ENCODE assay signal across 9 cellular contexts in genomic region chrX:13029341-13029740, GRCh38. TPM values are rescaled to one million over a fixed set of nuclear protein-coding genes. Genes with fewer than 3 reads are reported as not detected.
DNase-seq lines count a peak whose midpoint lies in the region; ATAC-seq and TF ChIP-seq lines count a peak whose summit lies in the region.
"Had no signal": no experiment of that assay in that cellular context is flagged by ENCODE, and none has a peak within 500 bp of the region (broad histone marks: within the 10 kb centered on the region; RNA-seq: fewer than 3 reads in every experiment).

No MANE protein-coding gene starts in this region.

- no peaks in the 10 kb centered on the region for H3K79me2 ChIP-seq in OCI-LY3 (ENCODE audit: low read length)

- peaks cover 0 to 38% (median 0%) of the 10 kb centered on the region in 3 donors for H3K27me3 Mint-ChIP-seq in CD14-positive monocyte (ENCODE audit: low read depth in 3 of 3)
- no peaks in the 10 kb centered on the region for H3K27me3 Mint-ChIP-seq in naive thymus-derived CD8-positive, alpha-beta T cell

- H4K20me1 ChIP-seq in OCI-LY3 (ENCODE audit: insufficient read depth, low read length): no peaks in the 10 kb centered on the region

- TF ChIP-seq CTCF in CD14-positive monocyte (IDR thresholded peaks at IDR 0.05) (no peak), OCI-LY3 (IDR thresholded peaks at IDR 0.05; ENCODE audit: low read depth, low read length) (no peak), ascending aorta (IDR thresholded peaks at IDR 0.05) (no peak)

- H3K9me3 ChIP-seq in OCI-LY3 (ENCODE audit: insufficient read depth, low read length) (no peaks in the 10 kb centered on the region), ascending aorta (no peaks in the 10 kb centered on the region)
- no peaks in the 10 kb centered on the region for H3K9me3 ChIP-seq in effector memory CD4-positive, alpha-beta T cell (ENCODE audit: control insufficient read depth, low read length)

- peaks cover 64% of the 10 kb centered on the region for H3K4me1 ChIP-seq in OCI-LY3 (ENCODE audit: low read length)
- peaks cover 31% of the 10 kb centered on the region for H3K4me1 ChIP-seq in effector memory CD4-positive, alpha-beta T cell (ENCODE audit: control insufficient read depth, insufficient read depth, low read length, poor library complexity, severe bottlenecking)
- peaks cover 0 to 5% of the 10 kb centered on the region in 2 donors for H3K4me1 ChIP-seq in ascending aorta

- H3K9me3 Mint-ChIP-seq in CD14-positive monocyte: peaks cover 0 to 4% (median 0%) of the 10 kb centered on the region in 7 donors
- peaks cover 0 to 10% (median 0%) of the 10 kb centered on the region in 9 donors for H3K9me3 Mint-ChIP-seq in naive thymus-derived CD8-positive, alpha-beta T cell

- POLR2A ChIA-PET in naive thymus-derived CD8-positive, alpha-beta T cell (lab: Charles Lee): interaction anchor here (1.7 to 9.2 kb wide), 7 partner anchors 16 to 76 kb away, joined by 6 to 183 read pairs (median 59); partner anchors contain the start of gene TMSB4X

- no peak overlapping the region for H3K4me3 ChIP-seq in OCI-LY3 (ENCODE audit: low read length)
- H3K4me3 ChIP-seq in effector memory CD4-positive, alpha-beta T cell (ENCODE audit: insufficient read depth, low read depth, low read length, poor library complexity, severe bottlenecking): no peak overlapping the region
- no peak overlapping the region for H3K4me3 ChIP-seq in ascending aorta

- no peaks in the 10 kb centered on the region for H3K27me3 ChIP-seq in OCI-LY3 (ENCODE audit: low read depth, low read length)
- no peaks in the 10 kb centered on the region for H3K27me3 ChIP-seq in effector memory CD4-positive, alpha-beta T cell (replicated peaks; ENCODE audit: control insufficient read depth, insufficient read depth, low read length, poor library complexity, severe bottlenecking)
- no peaks in the 10 kb centered on the region for H3K27me3 ChIP-seq in ascending aorta

- intact Hi-C loops in CD14-positive monocyte (cut with micrococcal nuclease) (no loop called here), ascending aorta (cut with DNase I) (no loop called here)

- peak overlapping the region in 1 of 2 donors; percentile 53 for H3K4me3 Mint-ChIP-seq in CD14-positive monocyte
- peak overlapping the region in 9 of 10 donors; percentile 39 to 80 (median 67) for H3K4me3 Mint-ChIP-seq in naive thymus-derived CD8-positive, alpha-beta T cell

- H3K4me1 Mint-ChIP-seq in CD14-positive monocyte: peaks cover 35% of the 10 kb centered on the region
- H3K4me1 Mint-ChIP-seq in naive thymus-derived CD8-positive, alpha-beta T cell: peaks cover 27 to 79% (median 65%) of the 10 kb centered on the region in 4 donors

- H3K36me3 ChIP-seq in OCI-LY3 (replicated peaks; ENCODE audit: low read depth, low read length): no peaks in the 10 kb centered on the region
- no peaks in the 10 kb centered on the region for H3K36me3 ChIP-seq in effector memory CD4-positive, alpha-beta T cell (ENCODE audit: control insufficient read depth, insufficient read depth, low read length)
- no peaks in the 10 kb centered on the region for H3K36me3 ChIP-seq in ascending aorta

- H2AFZ ChIP-seq in OCI-LY3 (ENCODE audit: low read depth, low read length): no peak overlapping the region

- ATAC-seq in naive thymus-derived CD8-positive, alpha-beta T cell: peak; percentile 30 to 43
- ATAC-seq in GM21367 (IDR thresholded peaks at IDR 0.05; ENCODE audit: unreplicated experiment): no peak

- DNase-seq in CD14-positive monocyte (ENCODE audit: low spot score) (no peak), ascending aorta (ENCODE audit: low spot score in 2 of 2) (no peak)
- no peak for DNase-seq in effector memory CD4-positive, alpha-beta T cell
- DNase-seq in naive thymus-derived CD8-positive, alpha-beta T cell: peak in 2 of 10 donors; percentile 6 to 23
- DNase-seq in activated CD4-positive, CD25-positive, alpha-beta regulatory T cell (lab: John Stamatoyannopoulos, UW): no peak
- DNase-seq in activated CD4-positive, CD25-positive, alpha-beta regulatory T cell treated with anti-CD3 and anti-CD28 coated beads, Interleukin-2, amount 50 U/mL, for 72 hours: no peak

- H3K27ac ChIP-seq in OCI-LY3 (ENCODE audit: low read length): no peak overlapping the region
- peak overlapping the region; percentile 55 for H3K27ac ChIP-seq in effector memory CD4-positive, alpha-beta T cell (ENCODE audit: insufficient read depth, low read length, poor library complexity, severe bottlenecking)
- no peak overlapping the region for H3K27ac ChIP-seq in ascending aorta

- H3K9ac ChIP-seq in OCI-LY3 (ENCODE audit: low read length): no peak overlapping the region; the same call in 1 of the 2 replicates

- peak overlapping the region in 6 of 7 donors; percentile 35 to 73 (median 64) for H3K27ac Mint-ChIP-seq in CD14-positive monocyte
- peak overlapping the region; percentile 80 to 98 (median 93) for H3K27ac Mint-ChIP-seq in naive thymus-derived CD8-positive, alpha-beta T cell

- H3K36me3 Mint-ChIP-seq in CD14-positive monocyte: no peaks in the 10 kb centered on the region
- peaks cover 0 to 4% (median 0%) of the 10 kb centered on the region in 3 donors for H3K36me3 Mint-ChIP-seq in naive thymus-derived CD8-positive, alpha-beta T cell

- H3K4me2 ChIP-seq in OCI-LY3 (ENCODE audit: low read length): peak overlapping the region; percentile 87

RNA-seq across cellular contexts. Expression of gene FAM9C, which starts 15.1 kb away (rescaled TPM):
- not detected for polyA plus RNA-seq in CD14-positive monocyte
- not detected for total RNA-seq in naive thymus-derived CD8-positive, alpha-beta T cell
- polyA plus RNA-seq in naive thymus-derived CD8-positive, alpha-beta T cell: not detected
- not detected for total RNA-seq in ascending aorta
- polyA plus RNA-seq: neural cell had no signal

RNA-seq across cellular contexts. Expression of gene TMSB4X, which starts 54.4 kb away (rescaled TPM):
- polyA plus RNA-seq in CD14-positive monocyte: over 10,000 TPM; 27,127 to 31,074 TPM
- 1,000 to 10,000 TPM; 4,350 to 4,478 TPM for total RNA-seq in naive thymus-derived CD8-positive, alpha-beta T cell
- over 10,000 TPM; 23,903 to 30,039 (median 28,786) TPM for polyA plus RNA-seq in naive thymus-derived CD8-positive, alpha-beta T cell
- total RNA-seq in ascending aorta: 2,397 TPM
